In genomic region chr14:50599700-50600444, GRCh38 we compare ENCODE assay signal across 8 cellular contexts. TPM values are rescaled to one million over a fixed set of nuclear protein-coding genes. Genes with fewer than 3 reads are reported as not detected.
DNase-seq lines count a peak whose midpoint lies in the region; ATAC-seq, FAIRE-seq and TF ChIP-seq lines count a peak whose summit lies in the region.

No MANE protein-coding gene starts in this region.

- POLR2A ChIA-PET in HepG2 (lab: Yijun Ruan, JAX), result interaction anchor here (1.3 to 1.7 kb wide), 2 partner anchors 67 to 68 kb away, joined by 3 to 6 read pairs; partner anchors contain the start of gene SAV1

- peak; percentile 55 to 59 for TF ChIP-seq CTCF in mammary epithelial cell (conservative IDR thresholded peaks at IDR 0.05 in 1 of 2, IDR thresholded peaks at IDR 0.05 in 1 of 2; ENCODE audit: extremely low read depth in 1 of 2, insufficient read depth in 1 of 2, low read depth in 1 of 2, low read length in 2 of 2)
- peak; percentile 65 for TF ChIP-seq CTCF in HepG2 (CRISPR knock-in tag; IDR thresholded peaks at IDR 0.05)
- no peak for TF ChIP-seq CTCF in glutamatergic neuron (IDR thresholded peaks at IDR 0.05; ENCODE audit: partially characterized antibody, unreplicated experiment)

- TF ChIP-seq POLR2A in HepG2 (IDR thresholded peaks at IDR 0.05; ENCODE audit: insufficient read depth in 1 of 2, low read depth in 2 of 2, low read length in 2 of 2), result no peak

- no peak overlapping the region for H3K27ac Mint-ChIP-seq in glutamatergic neuron (ENCODE audit: unreplicated experiment)

- H3K9me3 Mint-ChIP-seq in glutamatergic neuron (ENCODE audit: unreplicated experiment), result no peaks in the 10 kb centered on the region

- no peaks in the 10 kb centered on the region for H3K27me3 ChIP-seq in mammary epithelial cell (ENCODE audit: insufficient read depth, low read length)
- no peaks in the 10 kb centered on the region for H3K27me3 ChIP-seq in HepG2 (ENCODE audit: control insufficient read depth in 1 of 2, insufficient read depth in 2 of 2, low read length in 2 of 2)
- no peaks in the 10 kb centered on the region for H3K27me3 ChIP-seq in effector memory CD4-positive, alpha-beta T cell (replicated peaks; ENCODE audit: control insufficient read depth, insufficient read depth, low read length, poor library complexity, severe bottlenecking)

- DNase-seq in NCI-H2196 (lab: John Stamatoyannopoulos, UW; ENCODE audit: unreplicated experiment) (peak; percentile 19), NCI-H2196 treated with DMSO at 0.1 percent for 48 hours (lab: John Stamatoyannopoulos, UW; ENCODE audit: unreplicated experiment) (no peak), NCI-H1105 (lab: John Stamatoyannopoulos, UW) (peak; percentile 50), mammary epithelial cell (peak; percentile 76), HepG2 (ENCODE audit: low spot score) (peak; percentile 36), glutamatergic neuron (no peak)
- no peak for DNase-seq in stimulated activated CD4-positive, alpha-beta T cell treated with anti-CD3 and anti-CD28 coated beads, Interleukin-4, amount 100 ng/mL, for 4 hours
- no peak for DNase-seq in effector memory CD4-positive, alpha-beta T cell

- in situ Hi-C loops in mammary epithelial cell (cut with MboI; ENCODE audit: low sequenced_read_pairs in 2 of 2), result no loop called here
- in situ Hi-C loops in HepG2 (cut with HindIII; ENCODE audit: extremely low pct_ligation_motif_present, low pct_unique_long_range_greater_than_20kb), result no loop called here

- peak overlapping the region in 1 of 3 experiments; percentile 32 for H3K4me3 ChIP-seq in mammary epithelial cell (replicated peaks in 1 of 3; ENCODE audit: insufficient read depth in 1 of 3, low read depth in 2 of 3, low read length in 3 of 3)
- H3K4me3 ChIP-seq in HepG2 (replicated peaks in 1 of 3; ENCODE audit: insufficient read depth in 1 of 3, low read depth in 2 of 3, low read length in 3 of 3), result peak overlapping the region in 1 of 3 experiments; percentile 24; a peak in 3 of 6 replicates
- no peak overlapping the region for H3K4me3 ChIP-seq in effector memory CD4-positive, alpha-beta T cell (ENCODE audit: insufficient read depth, low read depth, low read length, poor library complexity, severe bottlenecking)

- peak overlapping the region; percentile 46 for H3K4me2 ChIP-seq in mammary epithelial cell (ENCODE audit: insufficient read depth, low read depth, low read length)
- peak overlapping the region; percentile 54 for H3K4me2 ChIP-seq in HepG2 (ENCODE audit: low read depth, low read length)

- BruUV-seq in mammary epithelial cell (replicated peaks; lab: Mats Ljungman, UMichigan), result no TSS peak
- BruUV-seq in HepG2 (replicated peaks; lab: Mats Ljungman, UMichigan), result no TSS peak

- CTCF ChIA-PET in mammary epithelial cell (lab: Charles Lee; ENCODE audit: low non-redundant PET), result interaction anchor here (0.6 to 1.3 kb wide), 4 partner anchors 114 to 1379 kb away, joined by 4 to 10 read pairs (median 8); no protein-coding TSS in a partner anchor
- CTCF ChIA-PET in HepG2 (lab: Yijun Ruan, JAX; ENCODE audit: low intra/inter-chr PET ratio, low total read pairs), result interaction anchor here (0.6 to 1.3 kb wide), 5 partner anchors 20 to 179 kb away, joined by 3 to 7 read pairs (median 5); no protein-coding TSS in a partner anchor

- FAIRE-seq in HepG2 (lab: Jason Lieb, UNC), result peak; percentile 57

- H3K9ac ChIP-seq in mammary epithelial cell (ENCODE audit: insufficient read depth, low read length), result no peak overlapping the region
- H3K9ac ChIP-seq in HepG2 (ENCODE audit: insufficient read depth, low read depth, low read length), result no peak overlapping the region

- 0% methylated on average over 4 of the region's 4 CpGs for WGBS in mammary epithelial cell (ENCODE audit: low coverage, missing lambda C conversion rate)
- WGBS in HepG2 (ENCODE audit: low lambda C conversion rate), result 5% methylated on average over 4 of the region's 4 CpGs

- H3K36me3 ChIP-seq in mammary epithelial cell (ENCODE audit: insufficient read depth, low read length) (no peaks in the 10 kb centered on the region), HepG2 (replicated peaks in 1 of 2; ENCODE audit: control insufficient read depth in 1 of 2, insufficient read depth in 2 of 2, low read length in 2 of 2) (no peaks in the 10 kb centered on the region)
- H3K36me3 ChIP-seq in effector memory CD4-positive, alpha-beta T cell (ENCODE audit: control insufficient read depth, insufficient read depth, low read length), result no peaks in the 10 kb centered on the region

- H3K36me3 Mint-ChIP-seq in glutamatergic neuron (ENCODE audit: unreplicated experiment), result no peaks in the 10 kb centered on the region

- H3K4me1 ChIP-seq in mammary epithelial cell (ENCODE audit: insufficient read depth, low read length), result peaks cover 27% of the 10 kb centered on the region
- H3K4me1 ChIP-seq in HepG2 (ENCODE audit: insufficient read depth, low read length), result peaks cover 19% of the 10 kb centered on the region
- no peaks in the 10 kb centered on the region for H3K4me1 ChIP-seq in effector memory CD4-positive, alpha-beta T cell (ENCODE audit: control insufficient read depth, insufficient read depth, low read length, poor library complexity, severe bottlenecking)

- H3K4me1 Mint-ChIP-seq in glutamatergic neuron (ENCODE audit: low read depth, unreplicated experiment), result peaks cover 2% of the 10 kb centered on the region

- H3K27ac ChIP-seq in mammary epithelial cell (ENCODE audit: insufficient read depth, low read depth, low read length) (peak overlapping the region; percentile 61), HepG2 (ENCODE audit: extremely low read length, insufficient read depth, low read length) (peak overlapping the region; percentile 59)
- no peak overlapping the region for H3K27ac ChIP-seq in effector memory CD4-positive, alpha-beta T cell (ENCODE audit: insufficient read depth, low read length, poor library complexity, severe bottlenecking)

- peak; percentile 68 for ATAC-seq in HepG2

- dilution Hi-C loops in mammary epithelial cell (cut with HindIII; ENCODE audit: low sequenced_read_pairs), result no loop called here

- intact Hi-C loops in mammary epithelial cell (cut with micrococcal nuclease) (loop anchor here (1.0 to 2.0 kb wide), 3 partner anchors 40 to 174 kb away; partner anchors contain the start of genes ATL1 and SAV1), HepG2 (cut with micrococcal nuclease; ENCODE audit: unreplicated experiment) (loop anchor here (1.0 to 10.0 kb wide), 3 partner anchors 69 to 265 kb away; partner anchors contain the start of gene SAV1)

- no peaks in the 10 kb centered on the region for H4K20me1 ChIP-seq in mammary epithelial cell (ENCODE audit: insufficient read depth, low read length)
- no peaks in the 10 kb centered on the region for H4K20me1 ChIP-seq in HepG2 (ENCODE audit: insufficient read depth, low read length)

- H3K4me3 Mint-ChIP-seq in glutamatergic neuron (ENCODE audit: unreplicated experiment), result no peak overlapping the region

- H2AFZ ChIP-seq in mammary epithelial cell (ENCODE audit: low read depth, low read length) (no peak overlapping the region), HepG2 (ENCODE audit: low read length) (no peak overlapping the region)

- H3K27me3 Mint-ChIP-seq in glutamatergic neuron (ENCODE audit: unreplicated experiment), result no peaks in the 10 kb centered on the region

- no peak for TF ChIP-seq RAD21 in HepG2 (CRISPR knock-in tag; IDR thresholded peaks at IDR 0.05)

- H3K9me3 ChIP-seq in mammary epithelial cell (replicated peaks; ENCODE audit: insufficient read depth, low read length) (no peaks in the 10 kb centered on the region), HepG2 (ENCODE audit: low read length) (no peaks in the 10 kb centered on the region)
- no peaks in the 10 kb centered on the region for H3K9me3 ChIP-seq in effector memory CD4-positive, alpha-beta T cell (ENCODE audit: control insufficient read depth, low read length)

- no peaks in the 10 kb centered on the region for H3K79me2 ChIP-seq in mammary epithelial cell (ENCODE audit: insufficient read depth, low read length)
- no peaks in the 10 kb centered on the region for H3K79me2 ChIP-seq in HepG2 (ENCODE audit: insufficient read depth, low read length)

- TF ChIP-seq EP300 in HepG2 (IDR thresholded peaks at IDR 0.05; ENCODE audit: low read depth in 2 of 2, low read length in 2 of 2) (peak in 1 of 2 experiments; percentile 64; a peak in 1 of 4 replicates), HepG2 (CRISPR knock-in tag; IDR thresholded peaks at IDR 0.05; ENCODE audit: borderline replicate concordance) (no peak)

TF ChIP-seq in HepG2, 621 proteins besides CTCF, POLR2A, EP300 and RAD21 (continues in another document):
- peak; percentile 58 for TF ChIP-seq GATAD2A (CRISPR knock-in tag; IDR thresholded peaks at IDR 0.05)

RNA-seq across cellular contexts. Expression of gene ATL1, which starts 39.9 kb away (rescaled TPM):
- total RNA-seq in mammary epithelial cell (10 to 100 TPM in 1 of 2 donors, 1 to 10 TPM in 1; 7.5 to 21.2 TPM), HepG2 (2016; rRNA removed; fragmentation: Illumina TruSeq; extraction: Trizol) (0.45 and 0.60 TPM in 2 replicates), glutamatergic neuron (ENCODE audit: unreplicated experiment) (44.0 TPM)
- polyA plus RNA-seq in mammary epithelial cell (9.7 TPM), HepG2 (2011; rRNA removed) (0.65 and 0.71 TPM in 2 replicates)
- polyA minus RNA-seq in mammary epithelial cell, result 4.5 TPM
- total RNA-seq in HepG2 (2016; cell fraction: cytosol; rRNA removed; fragmentation: Illumina TruSeq; extraction: Trizol; ENCODE audit: low read depth), result 0.18 and 0.61 TPM in 2 replicates
- total RNA-seq in HepG2 (2016; cell fraction: insoluble cytoplasmic fraction; rRNA removed; fragmentation: Illumina TruSeq; extraction: Trizol), result 0.54 and 0.85 TPM in 2 replicates
- 0.31 and 0.46 TPM in 2 replicates for total RNA-seq in HepG2 (2016; cell fraction: membrane; rRNA removed; fragmentation: Illumina TruSeq; extraction: Trizol)
- total RNA-seq in HepG2 (2016; cell fraction: nucleus; rRNA removed; fragmentation: Illumina TruSeq; extraction: Trizol), result 0.75 and 0.85 TPM in 2 replicates
- 0.43 and 1.1 TPM in 2 replicates for polyA plus RNA-seq in HepG2 (2011; cell fraction: cytosol; rRNA removed)
- 0.31 and 0.35 TPM in 2 replicates for polyA plus RNA-seq in HepG2 (2011; cell fraction: nucleus; rRNA removed)
- polyA plus RNA-seq in HepG2 (2012), result 0.79 and 1.1 TPM in 2 replicates
- 0.08 TPM in 1 of 2 replicates, not detected in the other for polyA plus RNA-seq in HepG2 (2016; cell fraction: cytosol; fragmentation: Illumina TruSeq; extraction: Trizol; ENCODE audit: low read depth)
- 0.56 and 0.61 TPM in 2 replicates for polyA plus RNA-seq in HepG2 (2016; cell fraction: insoluble cytoplasmic fraction; fragmentation: Illumina TruSeq; extraction: Trizol; ENCODE audit: low read depth)
- polyA plus RNA-seq in HepG2 (2016; cell fraction: membrane; fragmentation: Illumina TruSeq; extraction: Trizol; ENCODE audit: low read depth), result 0.14 and 0.19 TPM in 2 replicates
- 0.72 and 0.83 TPM in 2 replicates for polyA plus RNA-seq in HepG2 (2016; cell fraction: nucleus; fragmentation: Illumina TruSeq; extraction: Trizol; ENCODE audit: insufficient read depth, low read depth)
- 0.33 and 3.5 TPM in 2 replicates for polyA minus RNA-seq in HepG2 (2011; rRNA and poly(A)+ RNA removed; ENCODE audit: low replicate concordance)
- 1.2 and 1.4 TPM in 2 replicates for polyA minus RNA-seq in HepG2 (2011; cell fraction: cytosol; rRNA and poly(A)+ RNA removed)
- polyA minus RNA-seq in HepG2 (2011; cell fraction: nucleus; rRNA and poly(A)+ RNA removed), result 1.4 and 1.9 TPM in 2 replicates

Comparison
In these comparisons a context has a peak if more than half of its experiments do, and no peak if none do; other contexts are left out.
1. DNase-seq: peak in NCI-H2196 (single experiment), NCI-H1105 (single experiment), mammary epithelial cell (single experiment) and HepG2 (single experiment); none in NCI-H2196 treated with DMSO at 0.1 percent for 48 hours (single experiment), stimulated activated CD4-positive, alpha-beta T cell treated with anti-CD3 and anti-CD28 coated beads, Interleukin-4, amount 100 ng/mL, for 4 hours (0 of 2), glutamatergic neuron (single experiment) and effector memory CD4-positive, alpha-beta T cell (0 of 3).